1 cellular context compared by ENCODE assay signal in the genomic region with DNA sequence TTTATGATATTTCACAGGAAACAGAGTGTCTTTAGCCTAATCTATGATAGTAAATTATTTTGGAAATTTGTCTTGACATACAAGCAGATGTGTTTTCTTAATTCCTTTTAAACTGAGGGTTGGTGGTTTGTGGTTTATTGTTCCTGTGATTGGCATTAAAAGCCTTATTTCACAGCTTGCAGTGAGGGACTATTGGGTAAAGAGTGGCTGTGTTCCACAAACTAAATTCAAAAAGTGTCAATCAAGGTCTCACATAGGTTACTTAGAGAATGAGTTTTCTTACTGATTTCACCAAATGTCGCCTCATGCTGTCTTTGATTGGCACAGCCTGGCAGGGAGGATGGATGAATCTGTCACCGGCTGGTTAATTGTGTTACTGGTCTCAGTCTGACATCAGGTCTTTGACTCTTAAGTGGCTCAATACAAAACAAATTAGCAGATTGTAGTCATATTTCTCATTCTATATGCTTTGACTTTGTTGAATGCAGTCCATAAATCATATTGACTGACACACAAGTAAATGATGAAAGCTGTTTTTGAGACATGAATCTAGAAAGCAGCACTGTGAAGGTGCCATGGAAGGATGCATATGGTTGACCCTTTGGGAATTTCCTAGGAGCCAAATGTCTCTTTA.
TF ChIP-seq lines count a peak whose summit lies in the region.

No MANE protein-coding gene starts in this region.

TF ChIP-seq in HEK293, 187 proteins besides CTCF, POLR2A, EP300 and RAD21 (continued from another document):
- TF ChIP-seq, protein P1, sequence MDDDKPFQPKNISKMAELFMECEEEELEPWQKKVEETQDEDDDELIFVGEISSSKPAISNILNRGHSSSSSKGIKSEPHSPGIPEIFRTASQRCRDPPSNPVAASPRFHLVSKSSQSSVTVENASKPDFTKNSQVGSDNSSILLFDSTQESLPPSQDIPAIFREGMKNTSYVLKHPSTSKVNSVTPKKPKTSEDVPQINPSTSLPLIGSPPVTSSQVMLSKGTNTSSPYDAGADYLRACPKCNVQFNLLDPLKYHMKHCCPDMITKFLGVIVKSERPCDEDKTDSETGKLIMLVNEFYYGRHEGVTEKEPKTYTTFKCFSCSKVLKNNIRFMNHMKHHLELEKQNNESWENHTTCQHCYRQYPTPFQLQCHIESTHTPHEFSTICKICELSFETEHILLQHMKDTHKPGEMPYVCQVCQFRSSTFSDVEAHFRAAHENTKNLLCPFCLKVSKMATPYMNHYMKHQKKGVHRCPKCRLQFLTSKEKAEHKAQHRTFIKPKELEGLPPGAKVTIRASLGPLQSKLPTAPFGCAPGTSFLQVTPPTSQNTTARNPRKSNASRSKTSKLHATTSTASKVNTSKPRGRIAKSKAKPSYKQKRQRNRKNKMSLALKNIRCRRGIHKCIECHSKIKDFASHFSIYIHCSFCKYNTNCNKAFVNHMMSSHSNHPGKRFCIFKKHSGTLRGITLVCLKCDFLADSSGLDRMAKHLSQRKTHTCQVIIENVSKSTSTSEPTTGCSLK (tag by site-specific recombination; IDR thresholded peaks at IDR 0.05): no peak
- TF ChIP-seq, protein P2, sequence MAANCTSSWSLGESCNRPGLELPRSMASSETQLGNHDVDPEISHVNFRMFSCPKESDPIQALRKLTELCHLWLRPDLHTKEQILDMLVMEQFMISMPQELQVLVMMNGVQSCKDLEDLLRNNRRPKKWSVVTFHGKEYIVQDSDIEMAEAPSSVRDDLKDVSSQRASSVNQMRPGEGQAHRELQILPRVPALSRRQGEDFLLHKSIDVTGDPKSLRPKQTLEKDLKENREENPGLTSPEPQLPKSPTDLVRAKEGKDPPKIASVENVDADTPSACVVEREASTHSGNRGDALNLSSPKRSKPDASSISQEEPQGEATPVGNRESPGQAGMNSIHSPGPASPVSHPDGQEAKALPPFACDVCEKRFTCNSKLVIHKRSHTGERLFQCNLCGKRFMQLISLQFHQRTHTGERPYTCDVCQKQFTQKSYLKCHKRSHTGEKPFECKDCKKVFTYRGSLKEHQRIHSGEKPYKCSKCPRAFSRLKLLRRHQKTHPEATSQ (tag by site-specific recombination; IDR thresholded peaks at IDR 0.05): no peak
- TF ChIP-seq ZNF146 (tag by site-specific recombination; IDR thresholded peaks at IDR 0.05) (no peak; the same call in 1 of the 2 replicates), ZEB2 (tag by site-specific recombination; IDR thresholded peaks at IDR 0.05) (peak; percentile 74), BCL11A (tag by site-specific recombination; IDR thresholded peaks at IDR 0.05; ENCODE audit: low read depth) (0 out of 2 replicates have a peak, but pooled peaks have one; percentile 13), ZNF274 (IDR thresholded peaks at IDR 0.05; ENCODE audit: low read length) (no peak), ZNF274 (tag by site-specific recombination; IDR thresholded peaks at IDR 0.05; ENCODE audit: borderline replicate concordance) (no peak), SP2 (tag by site-specific recombination; IDR thresholded peaks at IDR 0.05) (peak; percentile 32), ZNF223 (tag by site-specific recombination; IDR thresholded peaks at IDR 0.05) (no peak), ZNF341 (tag by site-specific recombination; IDR thresholded peaks at IDR 0.05; ENCODE audit: low read depth) (0 out of 2 replicates have a peak, but pooled peaks have one; percentile 24), ZNF521 (tag by site-specific recombination; IDR thresholded peaks at IDR 0.05) (no peak), ZNF654 (tag by site-specific recombination; IDR thresholded peaks at IDR 0.05; ENCODE audit: low read depth) (no peak), GLI2 (tag by site-specific recombination; IDR thresholded peaks at IDR 0.05; ENCODE audit: borderline replicate concordance, low read depth) (peak; percentile 86; the same call in 1 of the 2 replicates), ZNF837 (tag by site-specific recombination; IDR thresholded peaks at IDR 0.05) (no peak), MEIS1 (CRISPR knock-in tag; IDR thresholded peaks at IDR 0.05; ENCODE audit: borderline replicate concordance) (0 out of 2 replicates have a peak, but pooled peaks have one; percentile 16), ZNF571 (tag by site-specific recombination; IDR thresholded peaks at IDR 0.05) (no peak), ZNF132 (tag by site-specific recombination; IDR thresholded peaks at IDR 0.05; ENCODE audit: borderline replicate concordance) (no peak), ZNF768 (tag by site-specific recombination; IDR thresholded peaks at IDR 0.05) (no peak), ZFP69B (tag by site-specific recombination; IDR thresholded peaks at IDR 0.05) (no peak)
- TF ChIP-seq, protein P3, sequence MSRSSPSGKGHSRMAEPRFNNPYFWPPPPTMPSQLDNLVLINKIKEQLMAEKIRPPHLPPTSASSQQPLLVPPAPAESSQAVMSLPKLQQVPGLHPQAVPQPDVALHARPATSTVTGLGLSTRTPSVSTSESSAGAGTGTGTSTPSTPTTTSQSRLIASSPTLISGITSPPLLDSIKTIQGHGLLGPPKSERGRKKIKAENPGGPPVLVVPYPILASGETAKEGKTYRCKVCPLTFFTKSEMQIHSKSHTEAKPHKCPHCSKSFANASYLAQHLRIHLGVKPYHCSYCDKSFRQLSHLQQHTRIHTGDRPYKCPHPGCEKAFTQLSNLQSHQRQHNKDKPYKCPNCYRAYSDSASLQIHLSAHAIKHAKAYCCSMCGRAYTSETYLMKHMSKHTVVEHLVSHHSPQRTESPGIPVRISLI (tag by site-specific recombination; IDR thresholded peaks at IDR 0.05): no peak
- TF ChIP-seq, protein P4, sequence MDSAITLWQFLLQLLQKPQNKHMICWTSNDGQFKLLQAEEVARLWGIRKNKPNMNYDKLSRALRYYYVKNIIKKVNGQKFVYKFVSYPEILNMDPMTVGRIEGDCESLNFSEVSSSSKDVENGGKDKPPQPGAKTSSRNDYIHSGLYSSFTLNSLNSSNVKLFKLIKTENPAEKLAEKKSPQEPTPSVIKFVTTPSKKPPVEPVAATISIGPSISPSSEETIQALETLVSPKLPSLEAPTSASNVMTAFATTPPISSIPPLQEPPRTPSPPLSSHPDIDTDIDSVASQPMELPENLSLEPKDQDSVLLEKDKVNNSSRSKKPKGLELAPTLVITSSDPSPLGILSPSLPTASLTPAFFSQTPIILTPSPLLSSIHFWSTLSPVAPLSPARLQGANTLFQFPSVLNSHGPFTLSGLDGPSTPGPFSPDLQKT (IDR thresholded peaks at IDR 0.05; ENCODE audit: borderline replicate concordance, low read depth, low read length): no peak
- TF ChIP-seq, protein P5, sequence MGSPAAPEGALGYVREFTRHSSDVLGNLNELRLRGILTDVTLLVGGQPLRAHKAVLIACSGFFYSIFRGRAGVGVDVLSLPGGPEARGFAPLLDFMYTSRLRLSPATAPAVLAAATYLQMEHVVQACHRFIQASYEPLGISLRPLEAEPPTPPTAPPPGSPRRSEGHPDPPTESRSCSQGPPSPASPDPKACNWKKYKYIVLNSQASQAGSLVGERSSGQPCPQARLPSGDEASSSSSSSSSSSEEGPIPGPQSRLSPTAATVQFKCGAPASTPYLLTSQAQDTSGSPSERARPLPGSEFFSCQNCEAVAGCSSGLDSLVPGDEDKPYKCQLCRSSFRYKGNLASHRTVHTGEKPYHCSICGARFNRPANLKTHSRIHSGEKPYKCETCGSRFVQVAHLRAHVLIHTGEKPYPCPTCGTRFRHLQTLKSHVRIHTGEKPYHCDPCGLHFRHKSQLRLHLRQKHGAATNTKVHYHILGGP (tag by site-specific recombination; IDR thresholded peaks at IDR 0.05): peak; percentile 83
- TF ChIP-seq, protein P6, sequence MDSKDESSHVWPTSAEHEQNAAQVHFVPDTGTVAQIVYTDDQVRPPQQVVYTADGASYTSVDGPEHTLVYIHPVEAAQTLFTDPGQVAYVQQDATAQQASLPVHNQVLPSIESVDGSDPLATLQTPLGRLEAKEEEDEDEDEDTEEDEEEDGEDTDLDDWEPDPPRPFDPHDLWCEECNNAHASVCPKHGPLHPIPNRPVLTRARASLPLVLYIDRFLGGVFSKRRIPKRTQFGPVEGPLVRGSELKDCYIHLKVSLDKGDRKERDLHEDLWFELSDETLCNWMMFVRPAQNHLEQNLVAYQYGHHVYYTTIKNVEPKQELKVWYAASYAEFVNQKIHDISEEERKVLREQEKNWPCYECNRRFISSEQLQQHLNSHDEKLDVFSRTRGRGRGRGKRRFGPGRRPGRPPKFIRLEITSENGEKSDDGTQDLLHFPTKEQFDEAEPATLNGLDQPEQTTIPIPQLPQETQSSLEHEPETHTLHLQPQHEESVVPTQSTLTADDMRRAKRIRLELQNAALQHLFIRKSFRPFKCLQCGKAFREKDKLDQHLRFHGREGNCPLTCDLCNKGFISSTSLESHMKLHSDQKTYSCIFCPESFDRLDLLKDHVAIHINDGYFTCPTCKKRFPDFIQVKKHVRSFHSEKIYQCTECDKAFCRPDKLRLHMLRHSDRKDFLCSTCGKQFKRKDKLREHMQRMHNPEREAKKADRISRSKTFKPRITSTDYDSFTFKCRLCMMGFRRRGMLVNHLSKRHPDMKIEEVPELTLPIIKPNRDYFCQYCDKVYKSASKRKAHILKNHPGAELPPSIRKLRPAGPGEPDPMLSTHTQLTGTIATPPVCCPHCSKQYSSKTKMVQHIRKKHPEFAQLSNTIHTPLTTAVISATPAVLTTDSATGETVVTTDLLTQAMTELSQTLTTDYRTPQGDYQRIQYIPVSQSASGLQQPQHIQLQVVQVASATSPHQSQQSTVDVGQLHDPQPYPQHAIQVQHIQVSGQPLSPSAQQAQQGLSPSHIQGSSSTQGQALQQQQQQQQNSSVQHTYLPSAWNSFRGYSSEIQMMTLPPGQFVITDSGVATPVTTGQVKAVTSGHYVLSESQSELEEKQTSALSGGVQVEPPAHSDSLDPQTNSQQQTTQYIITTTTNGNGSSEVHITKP (tag by site-specific recombination; IDR thresholded peaks at IDR 0.05): no peak
- TF ChIP-seq, protein P7, sequence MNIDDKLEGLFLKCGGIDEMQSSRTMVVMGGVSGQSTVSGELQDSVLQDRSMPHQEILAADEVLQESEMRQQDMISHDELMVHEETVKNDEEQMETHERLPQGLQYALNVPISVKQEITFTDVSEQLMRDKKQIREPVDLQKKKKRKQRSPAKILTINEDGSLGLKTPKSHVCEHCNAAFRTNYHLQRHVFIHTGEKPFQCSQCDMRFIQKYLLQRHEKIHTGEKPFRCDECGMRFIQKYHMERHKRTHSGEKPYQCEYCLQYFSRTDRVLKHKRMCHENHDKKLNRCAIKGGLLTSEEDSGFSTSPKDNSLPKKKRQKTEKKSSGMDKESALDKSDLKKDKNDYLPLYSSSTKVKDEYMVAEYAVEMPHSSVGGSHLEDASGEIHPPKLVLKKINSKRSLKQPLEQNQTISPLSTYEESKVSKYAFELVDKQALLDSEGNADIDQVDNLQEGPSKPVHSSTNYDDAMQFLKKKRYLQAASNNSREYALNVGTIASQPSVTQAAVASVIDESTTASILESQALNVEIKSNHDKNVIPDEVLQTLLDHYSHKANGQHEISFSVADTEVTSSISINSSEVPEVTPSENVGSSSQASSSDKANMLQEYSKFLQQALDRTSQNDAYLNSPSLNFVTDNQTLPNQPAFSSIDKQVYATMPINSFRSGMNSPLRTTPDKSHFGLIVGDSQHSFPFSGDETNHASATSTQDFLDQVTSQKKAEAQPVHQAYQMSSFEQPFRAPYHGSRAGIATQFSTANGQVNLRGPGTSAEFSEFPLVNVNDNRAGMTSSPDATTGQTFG (tag by site-specific recombination; IDR thresholded peaks at IDR 0.05; ENCODE audit: borderline replicate concordance): no peak
- TF ChIP-seq, protein P8, sequence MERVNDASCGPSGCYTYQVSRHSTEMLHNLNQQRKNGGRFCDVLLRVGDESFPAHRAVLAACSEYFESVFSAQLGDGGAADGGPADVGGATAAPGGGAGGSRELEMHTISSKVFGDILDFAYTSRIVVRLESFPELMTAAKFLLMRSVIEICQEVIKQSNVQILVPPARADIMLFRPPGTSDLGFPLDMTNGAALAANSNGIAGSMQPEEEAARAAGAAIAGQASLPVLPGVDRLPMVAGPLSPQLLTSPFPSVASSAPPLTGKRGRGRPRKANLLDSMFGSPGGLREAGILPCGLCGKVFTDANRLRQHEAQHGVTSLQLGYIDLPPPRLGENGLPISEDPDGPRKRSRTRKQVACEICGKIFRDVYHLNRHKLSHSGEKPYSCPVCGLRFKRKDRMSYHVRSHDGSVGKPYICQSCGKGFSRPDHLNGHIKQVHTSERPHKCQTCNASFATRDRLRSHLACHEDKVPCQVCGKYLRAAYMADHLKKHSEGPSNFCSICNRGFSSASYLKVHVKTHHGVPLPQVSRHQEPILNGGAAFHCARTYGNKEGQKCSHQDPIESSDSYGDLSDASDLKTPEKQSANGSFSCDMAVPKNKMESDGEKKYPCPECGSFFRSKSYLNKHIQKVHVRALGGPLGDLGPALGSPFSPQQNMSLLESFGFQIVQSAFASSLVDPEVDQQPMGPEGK (tag by site-specific recombination; IDR thresholded peaks at IDR 0.05): no peak
- TF ChIP-seq, protein P9, sequence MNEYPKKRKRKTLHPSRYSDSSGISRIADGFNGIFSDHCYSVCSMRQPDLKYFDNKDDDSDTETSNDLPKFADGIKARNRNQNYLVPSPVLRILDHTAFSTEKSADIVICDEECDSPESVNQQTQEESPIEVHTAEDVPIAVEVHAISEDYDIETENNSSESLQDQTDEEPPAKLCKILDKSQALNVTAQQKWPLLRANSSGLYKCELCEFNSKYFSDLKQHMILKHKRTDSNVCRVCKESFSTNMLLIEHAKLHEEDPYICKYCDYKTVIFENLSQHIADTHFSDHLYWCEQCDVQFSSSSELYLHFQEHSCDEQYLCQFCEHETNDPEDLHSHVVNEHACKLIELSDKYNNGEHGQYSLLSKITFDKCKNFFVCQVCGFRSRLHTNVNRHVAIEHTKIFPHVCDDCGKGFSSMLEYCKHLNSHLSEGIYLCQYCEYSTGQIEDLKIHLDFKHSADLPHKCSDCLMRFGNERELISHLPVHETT (tag by site-specific recombination; IDR thresholded peaks at IDR 0.05): no peak
TF ChIP-seq in HEK293: peak in this region for 28.
